20 cellular contexts compared by ENCODE assay signal in genomic region chr4:113561092-113561491, GRCh38.
DNase-seq lines count a peak whose midpoint lies in the region; TF ChIP-seq lines count a peak whose summit lies in the region.
"Had no signal": no experiment of that assay in that cellular context is flagged by ENCODE, and none has a peak within 500 bp of the region (broad histone marks: within the 10 kb centered on the region; RNA-seq: fewer than 3 reads in every experiment).

No MANE protein-coding gene starts in this region.

- no peak overlapping the region for H2BK120ac ChIP-seq in trophoblast cell (ENCODE audit: insufficient read depth, low read length, poor library complexity)

- H2BK5ac ChIP-seq in trophoblast cell (ENCODE audit: low read depth, low read length, poor library complexity) = no peak overlapping the region

- H3K4me1 ChIP-seq in OCI-LY7 (ENCODE audit: insufficient read depth, low read length, poor library complexity, severe bottlenecking) (peaks cover 72% of the 10 kb centered on the region), trophoblast cell (ENCODE audit: control insufficient read depth in 1 of 2, insufficient read depth in 2 of 2, low read length in 2 of 2) (peaks cover 4 to 8% of the 10 kb centered on the region in 2 experiments)

- H3K9me2 ChIP-seq in OCI-LY7 (ENCODE audit: insufficient read depth, low read length) = no peaks in the 10 kb centered on the region
- H3K9me2 ChIP-seq: SK-N-SH had no signal

- H2BK12ac ChIP-seq in trophoblast cell (ENCODE audit: low read length) = no peak overlapping the region

- no peak overlapping the region for H3K18ac ChIP-seq in trophoblast cell (ENCODE audit: low read length)

- peaks cover 31% of the 10 kb centered on the region for H3K4me1 Mint-ChIP-seq in activated T-cell treated with anti-CD3 and anti-CD28 coated beads, Interleukin-2, amount 50 U/mL, for 24 hours (ENCODE audit: low read depth)
- peaks cover 12% of the 10 kb centered on the region for H3K4me1 Mint-ChIP-seq in endothelial cell (ENCODE audit: unreplicated experiment)
- H3K4me1 Mint-ChIP-seq in CD14-positive monocyte = peaks cover 40% of the 10 kb centered on the region

- H3K4me3 ChIP-seq in OCI-LY7 (ENCODE audit: low read depth, low read length, poor library complexity, severe bottlenecking) (no peak overlapping the region), trophoblast cell (ENCODE audit: low read depth, low read length) (no peak overlapping the region)
- H3K4me3 ChIP-seq: MG63, sigmoid colon, upper lobe of right lung had no signal

- no peak for DNase-seq in activated T-cell treated with anti-CD3 and anti-CD28 coated beads, Interleukin-2, amount 50 U/mL, for 24 hours
- DNase-seq in activated T-cell treated with anti-CD3 and anti-CD28 coated beads for 4 hours (no peak), OCI-LY7 (ENCODE audit: low spot score) (no peak), endothelial cell (ENCODE audit: low spot score) (no peak), trophoblast cell (no peak), CD14-positive monocyte (ENCODE audit: low spot score) (no peak), NCI-H1417 treated with DMSO at 0.1 percent for 48 hours (lab: John Stamatoyannopoulos, UW) (no peak), OCI-M2 (lab: John Stamatoyannopoulos, UW; ENCODE audit: unreplicated experiment) (no peak)
- DNase-seq: activated CD4-positive, alpha-beta T cell treated with anti-CD3 and anti-CD28 coated beads, Interleukin-2, amount 50 U/mL, for 48 hours; activated naive CD4-positive, alpha-beta T cell; C1 segment of cervical spinal cord; effector memory CD4-positive, alpha-beta T cell; MG63; natural killer cell; NCI-H1694; NCI-H526; sigmoid colon; SK-N-SH; stimulated activated CD8-positive, alpha-beta memory T cell treated with anti-CD3 and anti-CD28 coated beads, Interleukin-4, amount 100 ng/mL, for 48 hours; upper lobe of right lung had no signal

- H4K20me1 ChIP-seq in OCI-LY7 (ENCODE audit: insufficient read depth, low read length) = no peaks in the 10 kb centered on the region

- no peak overlapping the region for H2AK5ac ChIP-seq in trophoblast cell (ENCODE audit: low read length)

- H3K27me3 ChIP-seq in trophoblast cell (ENCODE audit: insufficient read depth, low read length) = no peaks in the 10 kb centered on the region
- H3K27me3 ChIP-seq: MG63, sigmoid colon, upper lobe of right lung had no signal

- H3K23ac ChIP-seq in trophoblast cell (ENCODE audit: low read length) = no peak overlapping the region

- POLR2A ChIA-PET in OCI-LY7 (lab: Charles Lee) = interaction anchor here (0.5 to 8.9 kb wide), 15 partner anchors 10 to 922 kb away, joined by 3 to 159 read pairs (median 4); no protein-coding TSS in a partner anchor

- no peak overlapping the region for H4K12ac ChIP-seq in trophoblast cell (ENCODE audit: low read depth, low read length)

- CTCF ChIA-PET in OCI-LY7 (lab: Charles Lee; ENCODE audit: unreplicated experiment) = interaction anchor here (0.8 kb wide), 1 partner anchor 10 kb away, joined by 3 read pairs; no protein-coding TSS in a partner anchor

- peaks cover 26% of the 10 kb centered on the region; the same call in 1 of the 2 replicates for H3K79me2 ChIP-seq in OCI-LY7 (ENCODE audit: insufficient read depth, low read depth, low read length)
- no peaks in the 10 kb centered on the region for H3K79me2 ChIP-seq in trophoblast cell (ENCODE audit: control insufficient read depth, insufficient read depth, low read length, poor library complexity)

- whole genome bisulfite sequencing in trophoblast cell (ENCODE audit: extremely low coverage, insufficient coverage, insufficient read length) = no CpG with 5 or more reads among the region's 2 CpGs

- H2AFZ ChIP-seq in OCI-LY7 (ENCODE audit: low read length) (no peak overlapping the region), trophoblast cell (ENCODE audit: insufficient read depth, low read length, poor library complexity) (no peak overlapping the region)

- H3K27me3 Mint-ChIP-seq in activated T-cell treated with anti-CD3 and anti-CD28 coated beads, Interleukin-2, amount 50 U/mL, for 24 hours = no peaks in the 10 kb centered on the region
- H3K27me3 Mint-ChIP-seq in endothelial cell (ENCODE audit: unreplicated experiment) (peaks cover 2% of the 10 kb centered on the region), CD14-positive monocyte (ENCODE audit: low read depth in 3 of 3) (peaks cover 18 to 32% (median 20%) of the 10 kb centered on the region in 3 donors)

- H3K9me3 ChIP-seq in OCI-LY7 (ENCODE audit: low read length) = peaks cover 9% of the 10 kb centered on the region; the same call in 1 of the 2 replicates
- H3K9me3 ChIP-seq in trophoblast cell (ENCODE audit: insufficient read depth, low read depth, low read length) = no peaks in the 10 kb centered on the region
- H3K9me3 ChIP-seq: MG63, sigmoid colon, SK-N-SH, upper lobe of right lung had no signal

- H3K79me1 ChIP-seq in trophoblast cell (ENCODE audit: low read length) = peaks cover 2% of the 10 kb centered on the region

- H3K36me3 ChIP-seq in OCI-LY7 (ENCODE audit: insufficient read depth, low read length) (peaks cover 76% of the 10 kb centered on the region), trophoblast cell (ENCODE audit: control insufficient read depth in 1 of 2, insufficient read depth in 2 of 2, low read length in 2 of 2) (peaks cover 0 to 2% of the 10 kb centered on the region in 2 experiments)
- H3K36me3 ChIP-seq: MG63, sigmoid colon, upper lobe of right lung had no signal

- no peak overlapping the region for H3K4ac ChIP-seq in trophoblast cell (ENCODE audit: low read depth, low read length)

- intact Hi-C loops in OCI-LY7 (cut with micrococcal nuclease; ENCODE audit: unreplicated experiment) (loop anchor here (10.0 kb wide), 1 partner anchor 1044 kb away; no protein-coding TSS in a partner anchor), CD14-positive monocyte (cut with micrococcal nuclease) (no loop called here)

- no peaks in the 10 kb centered on the region for H3K9me3 Mint-ChIP-seq in activated T-cell treated with anti-CD3 and anti-CD28 coated beads, Interleukin-2, amount 50 U/mL, for 24 hours
- H3K9me3 Mint-ChIP-seq in endothelial cell (ENCODE audit: unreplicated experiment) = no peaks in the 10 kb centered on the region
- H3K9me3 Mint-ChIP-seq in CD14-positive monocyte = no peaks in the 10 kb centered on the region
- H3K9me3 Mint-ChIP-seq: natural killer cell had no signal

- H4K91ac ChIP-seq in trophoblast cell (ENCODE audit: low read depth, low read length) = peak overlapping the region; percentile 35

- no TSS peak for BruUV-seq in OCI-LY7 (replicated peaks; lab: Mats Ljungman, UMichigan)

- no peak overlapping the region for H3K4me3 Mint-ChIP-seq in activated T-cell treated with anti-CD3 and anti-CD28 coated beads, Interleukin-2, amount 50 U/mL, for 24 hours
- H3K4me3 Mint-ChIP-seq in endothelial cell (ENCODE audit: unreplicated experiment) = no peak overlapping the region
- no peak overlapping the region for H3K4me3 Mint-ChIP-seq in CD14-positive monocyte
- H3K4me3 Mint-ChIP-seq: natural killer cell had no signal

- H3K36me3 Mint-ChIP-seq in activated T-cell treated with anti-CD3 and anti-CD28 coated beads, Interleukin-2, amount 50 U/mL, for 24 hours (ENCODE audit: low read depth) = peaks cover 64% of the 10 kb centered on the region
- H3K36me3 Mint-ChIP-seq in endothelial cell (ENCODE audit: low read depth, unreplicated experiment) (no peaks in the 10 kb centered on the region), CD14-positive monocyte (peaks cover 0 to 6% of the 10 kb centered on the region in 2 donors)
- H3K36me3 Mint-ChIP-seq: natural killer cell had no signal

- H3K9ac ChIP-seq in trophoblast cell (ENCODE audit: low read length) = no peak overlapping the region
- H3K9ac ChIP-seq: SK-N-SH had no signal

- H3K14ac ChIP-seq in trophoblast cell (ENCODE audit: low read length) = no peak overlapping the region

- H4K8ac ChIP-seq in trophoblast cell (ENCODE audit: low read depth, low read length) = peak overlapping the region; percentile 16

- no peak for TF ChIP-seq CTCF in OCI-LY7 (conservative IDR thresholded peaks at IDR 0.05; ENCODE audit: low read length)
- TF ChIP-seq CTCF in endothelial cell (IDR thresholded peaks at IDR 0.05; ENCODE audit: unreplicated experiment) = no peak
- no peak for TF ChIP-seq CTCF in CD14-positive monocyte (IDR thresholded peaks at IDR 0.05)

- H3K4me2 ChIP-seq in OCI-LY7 (ENCODE audit: low read length) (no peak overlapping the region), trophoblast cell (ENCODE audit: low read length) (no peak overlapping the region)
- H3K4me2 ChIP-seq: SK-N-SH had no signal

- peak overlapping the region; percentile 7 for H3K27ac ChIP-seq in OCI-LY7 (ENCODE audit: low read depth, low read length, poor library complexity, severe bottlenecking)
- no peak overlapping the region for H3K27ac ChIP-seq in trophoblast cell (ENCODE audit: low read depth, low read length)
- H3K27ac ChIP-seq: sigmoid colon, upper lobe of right lung had no signal

- peak overlapping the region; percentile 52 for H3K27ac Mint-ChIP-seq in activated T-cell treated with anti-CD3 and anti-CD28 coated beads, Interleukin-2, amount 50 U/mL, for 24 hours
- H3K27ac Mint-ChIP-seq in endothelial cell (ENCODE audit: unreplicated experiment) = peak overlapping the region; percentile 57
- peak overlapping the region in 1 of 7 donors; percentile 68 for H3K27ac Mint-ChIP-seq in CD14-positive monocyte
- H3K27ac Mint-ChIP-seq: natural killer cell had no signal
